In the genomic region with DNA sequence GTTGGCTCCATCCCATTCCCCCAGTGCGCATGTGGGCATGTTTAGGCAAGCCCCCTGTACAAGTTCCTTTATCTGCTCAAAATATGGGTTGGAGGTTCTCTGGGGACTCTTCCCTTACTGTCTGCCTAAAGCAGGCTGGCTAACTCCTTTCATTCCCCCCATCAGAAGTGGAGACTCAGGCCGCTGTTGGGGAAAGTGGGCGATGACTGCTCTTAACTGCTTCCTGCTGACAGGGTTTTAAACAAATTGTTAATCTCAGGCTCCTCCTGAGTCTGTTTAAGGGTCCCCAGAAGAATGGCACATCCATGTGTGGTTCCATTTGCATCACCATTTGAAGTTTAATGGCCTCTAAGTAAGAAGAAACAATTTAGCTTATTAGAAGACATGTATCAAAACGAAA, we compare ENCODE assay signal across 37 cellular contexts.
"Had no signal": no experiment of that assay in that cellular context is flagged by ENCODE, and none has a peak within 500 bp of the region (broad histone marks: within the 10 kb centered on the region; RNA-seq: fewer than 3 reads in every experiment).

No MANE protein-coding gene starts in this region.

- H3K36me3 ChIP-seq: adrenal gland, cardiac muscle cell, gastrocnemius medialis, neutrophil, pancreas, prostate gland, uterus had no signal

- H3K4me2 ChIP-seq: hepatocyte had no signal

- H3K4me3 ChIP-seq: adrenal gland, cardiac muscle cell, coronary artery, dorsolateral prefrontal cortex, gastrocnemius medialis, hepatocyte, pancreas, prostate gland, skin epidermis, uterus had no signal

- H3K4me3 Mint-ChIP-seq: activated CD4-positive, alpha-beta memory T cell treated with anti-CD3 and anti-CD28 coated beads for 36 hours; activated CD4-positive, alpha-beta T cell treated with anti-CD3 and anti-CD28 coated beads, Interleukin-2, amount 10 ng/mL, durations not matched to agents 24 days and 14 days; activated naive CD4-positive, alpha-beta T cell treated with anti-CD3 and anti-CD28 coated beads for 36 hours; activated naive CD8-positive, alpha-beta T cell treated with anti-CD3 and anti-CD28 coated beads for 36 hours; activated T-helper 1 cell treated with anti-CD3 and anti-CD28 coated beads, Interleukin-12 subunit alpha, Interleukin-12 subunit beta, Interleukin-2, Interleukin-4 antibody, amounts not matched to agents 30 ng/mL and 10 ng/mL and 1 ng/mL, durations not matched to agents 14 hours and 24 hours and 36 hours; brain; natural killer cell; stimulated activated naive CD8-positive, alpha-beta T cell treated with anti-CD3 and anti-CD28 coated beads, Interleukin-15, Interleukin-2, amounts not matched to agents 100 ng/mL and 50 ng/mL, for 24 hours; type B pancreatic cell had no signal

- H2AFZ ChIP-seq: hepatocyte had no signal

- H3K27me3 Mint-ChIP-seq: activated naive CD8-positive, alpha-beta T cell treated with anti-CD3 and anti-CD28 coated beads for 36 hours had no signal

- H3K36me3 Mint-ChIP-seq: activated CD4-positive, alpha-beta memory T cell treated with anti-CD3 and anti-CD28 coated beads for 36 hours; activated naive CD8-positive, alpha-beta T cell treated with anti-CD3 and anti-CD28 coated beads for 36 hours; brain; natural killer cell had no signal

- H3K27me3 ChIP-seq: adrenal gland, cardiac muscle cell, gastrocnemius medialis, hepatocyte, neutrophil, pancreas, uterus had no signal

- H3K4me1 Mint-ChIP-seq: activated CD4-positive, alpha-beta T cell treated with anti-CD3 and anti-CD28 coated beads, Interleukin-2, amount 10 ng/mL, durations not matched to agents 24 days and 14 days; activated naive CD8-positive, alpha-beta T cell treated with anti-CD3 and anti-CD28 coated beads for 36 hours; brain had no signal

- H3K4me1 ChIP-seq: adrenal gland, gastrocnemius medialis, pancreas, prostate gland, uterus had no signal

- H3K9me3 Mint-ChIP-seq: activated CD4-positive, alpha-beta memory T cell treated with anti-CD3 and anti-CD28 coated beads for 36 hours; activated naive CD4-positive, alpha-beta T cell treated with anti-CD3 and anti-CD28 coated beads for 36 hours; activated naive CD8-positive, alpha-beta T cell treated with anti-CD3 and anti-CD28 coated beads for 36 hours; activated T-helper 1 cell treated with anti-CD3 and anti-CD28 coated beads, Interleukin-12 subunit alpha, Interleukin-12 subunit beta, Interleukin-2, Interleukin-4 antibody, amounts not matched to agents 30 ng/mL and 10 ng/mL and 1 ng/mL, durations not matched to agents 14 hours and 24 hours and 36 hours; natural killer cell; stimulated activated naive CD8-positive, alpha-beta T cell treated with anti-CD3 and anti-CD28 coated beads, Interleukin-15, Interleukin-2, amounts not matched to agents 100 ng/mL and 50 ng/mL, for 24 hours; type B pancreatic cell had no signal

- H3K9me3 ChIP-seq: adrenal gland, gastrocnemius medialis, neutrophil, pancreas, prostate gland, uterus had no signal

- H3K27ac Mint-ChIP-seq: activated CD4-positive, alpha-beta memory T cell treated with anti-CD3 and anti-CD28 coated beads for 36 hours; activated CD4-positive, alpha-beta T cell treated with anti-CD3 and anti-CD28 coated beads, Interleukin-2, amount 10 ng/mL, durations not matched to agents 24 days and 14 days; activated naive CD4-positive, alpha-beta T cell treated with anti-CD3 and anti-CD28 coated beads for 36 hours; activated naive CD8-positive, alpha-beta T cell treated with anti-CD3 and anti-CD28 coated beads for 36 hours; activated T-helper 1 cell treated with anti-CD3 and anti-CD28 coated beads, Interleukin-12 subunit alpha, Interleukin-12 subunit beta, Interleukin-2, Interleukin-4 antibody, amounts not matched to agents 30 ng/mL and 10 ng/mL and 1 ng/mL, durations not matched to agents 14 hours and 24 hours and 36 hours; brain; natural killer cell; stimulated activated naive CD8-positive, alpha-beta T cell treated with anti-CD3 and anti-CD28 coated beads, Interleukin-15, Interleukin-2, amounts not matched to agents 100 ng/mL and 50 ng/mL, for 24 hours; type B pancreatic cell had no signal

- DNase-seq: activated CD4-positive, alpha-beta memory T cell treated with anti-CD3 and anti-CD28 coated beads for 36 hours; activated CD4-positive, alpha-beta T cell treated with anti-CD3 and anti-CD28 coated beads, Interleukin-2, amount 10 ng/mL, durations not matched to agents 24 days and 14 days; activated CD8-positive, alpha-beta memory T cell treated with anti-CD3 and anti-CD28 coated beads, Interleukin-2, amount 50 U/mL, for 4 hours; activated effector memory CD4-positive, alpha-beta T cell treated with anti-CD3 and anti-CD28 coated beads, Interleukin-2, amount 50 U/mL, for 16 hours; activated naive CD4-positive, alpha-beta T cell treated with anti-CD3 and anti-CD28 coated beads for 36 hours; activated naive CD8-positive, alpha-beta T cell treated with anti-CD3 and anti-CD28 coated beads for 36 hours; activated T-cell treated with anti-CD3 and anti-CD28 coated beads, Interleukin-2, amount 50 U/mL, for 1 hour; adrenal gland; aorta; cerebellar nuclear complex; dorsolateral prefrontal cortex; effector memory CD4-positive, alpha-beta T cell; erythroblast; gastrocnemius medialis; glutamatergic neuron; kidney; left colon; natural killer cell; pancreas; retina; stimulated activated CD4-positive, alpha-beta T cell treated with anti-CD3 and anti-CD28 coated beads, Interleukin-12 subunit alpha, Interleukin-12 subunit beta, amount 100 ng/mL, for 4 hours; stimulated activated CD4-positive, alpha-beta T cell treated with anti-CD3 and anti-CD28 coated beads, Interleukin-4, amount 100 ng/mL, for 1 hour; T-helper 9 cell; uterus had no signal

- H3K27ac ChIP-seq: adrenal gland, cardiac muscle cell, coronary artery, dorsolateral prefrontal cortex, gastrocnemius medialis, hepatocyte, neutrophil, pancreas, prostate gland, skin epidermis, uterus, VCaP had no signal

- ATAC-seq: activated CD4-positive, CD25-positive, alpha-beta regulatory T cell treated with anti-CD3 and anti-CD28 coated beads, Interleukin-2, amount 50 U/mL, for 24 hours; gastrocnemius medialis; left colon; natural killer cell; pancreas; sciatic nerve had no signal
